In genomic region chr16:83953796-83954576, GRCh38 we compare ENCODE assay signal across 8 cellular contexts. TPM values are rescaled to one million over a fixed set of nuclear protein-coding genes. Genes with fewer than 3 reads are reported as not detected.
A peak's percentile ranks its signal among the peaks of the same experiment; 100 is the strongest.
DNase-seq lines count a peak whose midpoint lies in the region; ATAC-seq, FAIRE-seq and TF ChIP-seq lines count a peak whose summit lies in the region.

No MANE protein-coding gene starts in this region.

- no peaks in the 10 kb centered on the region for H4K20me1 ChIP-seq in H1 (replicated peaks in 1 of 2; ENCODE audit: control insufficient read depth in 1 of 2, insufficient read depth in 2 of 2, low read length in 2 of 2)

- H4K91ac ChIP-seq in H1 (replicated peaks; ENCODE audit: insufficient read length, low read length): no peak overlapping the region

- H3K27ac Mint-ChIP-seq in naive B cell: no peak overlapping the region

- peak; percentile 38 to 51 for ATAC-seq in naive B cell (ENCODE audit: low read depth in 2 of 2)

- TF ChIP-seq EP300 in H1 (IDR thresholded peaks at IDR 0.05; ENCODE audit: borderline replicate concordance in 1 of 2, low read depth in 2 of 2, low read length in 2 of 2): no peak

- peak; percentile 11 to 14; a peak in 2 of 4 replicates for TF ChIP-seq RAD21 in H1 (IDR thresholded peaks at IDR 0.05 in 1 of 2, conservative IDR thresholded peaks at IDR 0.05 in 1 of 2; ENCODE audit: low read depth in 2 of 2, low read length in 2 of 2)

- no peak overlapping the region for H2BK12ac ChIP-seq in H1 (ENCODE audit: low read depth, low read length)

- in situ Hi-C loops in HAP-1 (cut with MboI; ENCODE audit: low sequenced_read_pairs): no loop called here

- no peak overlapping the region for H2BK5ac ChIP-seq in H1 (ENCODE audit: low read depth, low read length)

- H3K36me3 ChIP-seq in HAP-1 (replicated peaks): peaks cover 4% of the 10 kb centered on the region
- no peaks in the 10 kb centered on the region for H3K36me3 ChIP-seq in H1 (ENCODE audit: control insufficient read depth in 2 of 4, insufficient read depth in 4 of 4, low read length in 3 of 4)

- FAIRE-seq in H1 (lab: Jason Lieb, UNC): no peak

- H3K79me1 ChIP-seq in H1 (ENCODE audit: low read depth, low read length): no peaks in the 10 kb centered on the region

- peak overlapping the region; percentile 22; the same call in 1 of the 2 replicates for H4K8ac ChIP-seq in H1 (ENCODE audit: extremely low read depth, insufficient read depth, low read length)

- no peak overlapping the region for H2AFZ ChIP-seq in H1 (ENCODE audit: low read length)

- no peak overlapping the region for H3K23ac ChIP-seq in H1 (ENCODE audit: insufficient read length)

- H3K14ac ChIP-seq in H1 (ENCODE audit: insufficient read length): no peak overlapping the region

- H3K4me2 ChIP-seq in H1 (ENCODE audit: insufficient read depth in 1 of 2, low read depth in 2 of 2, low read length in 2 of 2): peak overlapping the region; percentile 47 to 54; a peak in 3 of 4 replicates

- DNase-seq in DMS 273 (lab: John Stamatoyannopoulos, UW; ENCODE audit: unreplicated experiment): peak; percentile 75
- DNase-seq in HAP-1 (ENCODE audit: low spot score in 2 of 2): peak; percentile 62 to 69
- DNase-seq in RPMI7951 (ENCODE audit: low read depth): peak; percentile 39
- DNase-seq in H1 (ENCODE audit: low read depth in 1 of 2, low spot score in 2 of 2): no peak
- DNase-seq in naive B cell: peak; percentile 10
- no peak for DNase-seq in AG08395 (ENCODE audit: low spot score)
- DNase-seq in NCI-H2081 treated with DMSO at 0.1 percent for 48 hours (lab: John Stamatoyannopoulos, UW): no peak
- DNase-seq in inferior parietal cortex (ENCODE audit: extremely low spot score): no peak

- H3K9me3 Mint-ChIP-seq in naive B cell: no peaks in the 10 kb centered on the region

- CTCF ChIA-PET in H1 (lab: Charles Lee; ENCODE audit: partially characterized antibody): interaction anchor here (0.6 to 16.0 kb wide), 26 partner anchors 10 to 360 kb away, joined by 3 to 366 read pairs (median 4); partner anchors contain the start of gene SLC38A8

- H3K4me3 Mint-ChIP-seq in naive B cell: peak overlapping the region in 3 of 8 donors; percentile 8 to 43 (median 30)

- peak in 2 of 3 experiments; percentile 44 to 56; a peak in 3 of 4 replicates for TF ChIP-seq CTCF in H1 (IDR thresholded peaks at IDR 0.05; ENCODE audit: control extremely low read depth in 1 of 3, insufficient read depth in 1 of 3, low read depth in 1 of 3, low read length in 3 of 3)

- no peak overlapping the region for H2AK5ac ChIP-seq in H1 (ENCODE audit: low read depth, low read length)

- no peak overlapping the region for H2BK120ac ChIP-seq in H1 (replicated peaks; ENCODE audit: low read depth, low read length)

- no peaks in the 10 kb centered on the region for H3K36me3 Mint-ChIP-seq in naive B cell

- H3K27me3 ChIP-seq in HAP-1 (ENCODE audit: low read depth) (no peaks in the 10 kb centered on the region), H1 (replicated peaks in 1 of 4; ENCODE audit: control insufficient read depth in 3 of 4, extremely low read depth in 1 of 4, insufficient read depth in 3 of 4, low read length in 3 of 4) (no peaks in the 10 kb centered on the region)

- H3K27ac ChIP-seq in H1 (ENCODE audit: low read depth, low read length): no peak overlapping the region

- no peak overlapping the region for H4K5ac ChIP-seq in H1 (ENCODE audit: insufficient read length, low read depth, low read length)

- H3K9ac ChIP-seq in H1 (replicated peaks in 1 of 4; ENCODE audit: extremely low read depth in 1 of 4, low read depth in 3 of 4, low read length in 3 of 4): no peak overlapping the region

- H3K23me2 ChIP-seq in H1 (ENCODE audit: low read depth, low read length): 0 out of 2 replicates have a peak, but pooled peaks cover 1% of the 10 kb centered on the region

- POLR2A ChIA-PET in H1 (lab: Charles Lee; ENCODE audit: partially characterized antibody): interaction anchor here (0.7 to 1.4 kb wide), 6 partner anchors 13 to 90 kb away, joined by 3 to 4 read pairs (median 3); no protein-coding TSS in a partner anchor

- no peaks in the 10 kb centered on the region for H3K9me3 ChIP-seq in HAP-1
- no peaks in the 10 kb centered on the region for H3K9me3 ChIP-seq in H1 (ENCODE audit: insufficient read depth in 2 of 2, low read depth in 1 of 2, low read length in 1 of 2)

- H2BK15ac ChIP-seq in H1 (ENCODE audit: low read length): no peak overlapping the region

- no peak overlapping the region for H3K4ac ChIP-seq in H1 (replicated peaks; ENCODE audit: insufficient read length, low read depth, low read length)

- peak overlapping the region; percentile 57 for H3K4me3 ChIP-seq in HAP-1
- peak overlapping the region; percentile 4 to 47 (median 10); a peak in 5 of 8 replicates for H3K4me3 ChIP-seq in H1 (ENCODE audit: extremely low read depth in 1 of 4, insufficient read depth in 2 of 4, low read depth in 3 of 4, low read length in 4 of 4)

- no peaks in the 10 kb centered on the region for H3K79me2 ChIP-seq in H1 (ENCODE audit: control insufficient read depth in 1 of 2, insufficient read depth in 2 of 2, low read length in 2 of 2)

- 79% methylated on average over 18 of the region's 19 CpGs; no CpG with 5 or more reads in 1 of the 2 experiments for WGBS in H1 (ENCODE audit: extremely low coverage in 1 of 2, insufficient coverage in 1 of 2, insufficient read length in 1 of 2, insufficient replicate concordance in 2 of 2, low coverage in 1 of 2, low lambda C conversion rate in 2 of 2, missing lambda C conversion rate in 1 of 2), 2 experiments

- peaks cover 7 to 12% (median 7%) of the 10 kb centered on the region in 3 donors for H3K4me1 Mint-ChIP-seq in naive B cell

- no peak overlapping the region for H3K56ac ChIP-seq in H1 (replicated peaks; ENCODE audit: insufficient read length, low read depth, low read length)

- no peak overlapping the region for H2BK20ac ChIP-seq in H1 (ENCODE audit: low read length)

- H3K4me1 ChIP-seq in HAP-1: peaks cover 18% of the 10 kb centered on the region
- H3K4me1 ChIP-seq in H1 (replicated peaks in 1 of 4; ENCODE audit: control insufficient read depth in 3 of 4, insufficient read depth in 4 of 4, low read length in 3 of 4): peaks cover 2 to 7% (median 4%) of the 10 kb centered on the region in 4 experiments; a peak in 6 of 7 replicates

- no peak for TF ChIP-seq POLR2A in H1 (IDR thresholded peaks at IDR 0.05; ENCODE audit: control extremely low read depth in 1 of 2, low read depth in 2 of 2, low read length in 2 of 2)

- peaks cover 8 to 50% (median 9%) of the 10 kb centered on the region in 3 donors for H3K27me3 Mint-ChIP-seq in naive B cell

- no peak overlapping the region; the same call in 1 of the 2 replicates for H3K18ac ChIP-seq in H1 (ENCODE audit: extremely low read depth, low read length)

TF ChIP-seq in H1, 55 proteins besides CTCF, POLR2A, EP300 and RAD21:
- TF ChIP-seq KDM4A (IDR thresholded peaks at IDR 0.05; ENCODE audit: low read depth, low read length, severe bottlenecking) (no peak), CBX8 (IDR thresholded peaks at IDR 0.05; ENCODE audit: borderline replicate concordance, low read depth, low read length) (no peak), KDM5A (IDR thresholded peaks at IDR 0.05; ENCODE audit: low read length) (no peak), NANOG (IDR thresholded peaks at IDR 0.05; ENCODE audit: insufficient read depth, low read depth, low read length, poor library complexity, severe bottlenecking) (no peak)

RNA-seq across cellular contexts. Expression of gene OSGIN1, which starts 0.9 kb away (rescaled TPM):
- 4.2 and 4.3 TPM in 2 replicates for total RNA-seq in RPMI7951 (2014; rRNA removed; shearing (Covaris generic))
- total RNA-seq in H1 (2021; fragmentation: NEBNext Ultra II Directional; extraction: Animal tissue kit (Norgen Biotek cat#: 25700)): 0.48 and 0.58 TPM in 2 replicates
- polyA plus RNA-seq in H1 (2011; rRNA removed) (0.76 and 1.5 TPM in 2 replicates), naive B cell (ENCODE audit: low read depth in 6 of 6) (under 1 TPM in 3 of 6 donors, not detected in 3; 0.20 to 0.85 (median 0.24) TPM)
- 1.2 TPM for polyA plus RNA-seq in H1 (2011; cell fraction: cytosol; rRNA removed)
- 2.4 TPM for polyA plus RNA-seq in H1 (2011; cell fraction: nucleus; rRNA removed)
- 0.53 to 0.86 TPM (median 0.70 TPM) in 4 replicates for polyA plus RNA-seq in H1 (2012, experiment 1 of 2)
- 0.34 TPM for polyA plus RNA-seq in H1 (2012, experiment 2 of 2)
- 0.34 TPM for polyA plus RNA-seq in H1 (2013, experiment 1 of 2)
- polyA plus RNA-seq in H1 (2013, experiment 2 of 2): 0.48 TPM
- 0.16 and 0.22 TPM in 2 replicates for polyA minus RNA-seq in H1 (2011; rRNA and poly(A)+ RNA removed)
- polyA minus RNA-seq in H1 (2011; cell fraction: cytosol; rRNA and poly(A)+ RNA removed): 0.59 TPM
- 2.5 TPM for polyA minus RNA-seq in H1 (2011; cell fraction: nucleus; rRNA and poly(A)+ RNA removed)

RNA-seq across cellular contexts. Expression of gene NECAB2, which starts 14.1 kb away (rescaled TPM):
- total RNA-seq in RPMI7951 (2014; rRNA removed; shearing (Covaris generic)): not detected in 2 replicates
- 2.0 and 3.6 TPM in 2 replicates for total RNA-seq in H1 (2021; fragmentation: NEBNext Ultra II Directional; extraction: Animal tissue kit (Norgen Biotek cat#: 25700))
- polyA plus RNA-seq in H1 (2011; rRNA removed) (4.2 and 7.5 TPM in 2 replicates), naive B cell (ENCODE audit: low read depth in 6 of 6) (not detected)
- 5.4 TPM for polyA plus RNA-seq in H1 (2011; cell fraction: cytosol; rRNA removed)
- 27.9 TPM for polyA plus RNA-seq in H1 (2011; cell fraction: nucleus; rRNA removed)
- 3.8 to 7.5 TPM (median 5.9 TPM) in 4 replicates for polyA plus RNA-seq in H1 (2012, experiment 1 of 2)
- 2.7 TPM for polyA plus RNA-seq in H1 (2012, experiment 2 of 2)
- 3.8 TPM for polyA plus RNA-seq in H1 (2013, experiment 1 of 2)
- 4.0 TPM for polyA plus RNA-seq in H1 (2013, experiment 2 of 2)
- 2.3 and 3.2 TPM in 2 replicates for polyA minus RNA-seq in H1 (2011; rRNA and poly(A)+ RNA removed)
- polyA minus RNA-seq in H1 (2011; cell fraction: cytosol; rRNA and poly(A)+ RNA removed): 2.6 TPM
- 4.1 TPM for polyA minus RNA-seq in H1 (2011; cell fraction: nucleus; rRNA and poly(A)+ RNA removed)

RNA-seq across cellular contexts. Expression of gene MLYCD, which starts 55.1 kb away (rescaled TPM):
- 1.1 and 1.4 TPM in 2 replicates for total RNA-seq in RPMI7951 (2014; rRNA removed; shearing (Covaris generic))
- 5.8 and 7.0 TPM in 2 replicates for total RNA-seq in H1 (2021; fragmentation: NEBNext Ultra II Directional; extraction: Animal tissue kit (Norgen Biotek cat#: 25700))
- 3.7 and 4.6 TPM in 2 replicates for polyA plus RNA-seq in H1 (2011; rRNA removed)
- 3.9 TPM for polyA plus RNA-seq in H1 (2011; cell fraction: cytosol; rRNA removed)
- polyA plus RNA-seq in H1 (2011; cell fraction: nucleus; rRNA removed): 12.8 TPM
- polyA plus RNA-seq in H1 (2012, experiment 1 of 2): 3.2 to 3.9 TPM (median 3.6 TPM) in 4 replicates
- polyA plus RNA-seq in H1 (2012, experiment 2 of 2): 1.7 TPM
- polyA plus RNA-seq in H1 (2013, experiment 1 of 2): 3.0 TPM
- polyA plus RNA-seq in H1 (2013, experiment 2 of 2): 2.4 TPM
- 18.3 and 19.3 TPM in 2 replicates for polyA minus RNA-seq in H1 (2011; rRNA and poly(A)+ RNA removed)
- polyA minus RNA-seq in H1 (2011; cell fraction: cytosol; rRNA and poly(A)+ RNA removed): 6.3 TPM
- 26.2 TPM for polyA minus RNA-seq in H1 (2011; cell fraction: nucleus; rRNA and poly(A)+ RNA removed)
- 1 to 10 TPM in 4 of 6 donors, under 1 TPM in 2; 0.15 to 2.4 (median 1.6) TPM for polyA plus RNA-seq in naive B cell (ENCODE audit: low read depth in 6 of 6)

Comparison
In these comparisons a context has a peak if more than half of its experiments do, and no peak if none do; other contexts are left out.
1. DNase-seq: peak in DMS 273 (single experiment), HAP-1 (2 of 2), RPMI7951 (single experiment) and naive B cell (single experiment); none in H1 (0 of 2), AG08395 (single experiment), NCI-H2081 treated with DMSO at 0.1 percent for 48 hours (single experiment) and inferior parietal cortex (single experiment).